In the genomic region with DNA sequence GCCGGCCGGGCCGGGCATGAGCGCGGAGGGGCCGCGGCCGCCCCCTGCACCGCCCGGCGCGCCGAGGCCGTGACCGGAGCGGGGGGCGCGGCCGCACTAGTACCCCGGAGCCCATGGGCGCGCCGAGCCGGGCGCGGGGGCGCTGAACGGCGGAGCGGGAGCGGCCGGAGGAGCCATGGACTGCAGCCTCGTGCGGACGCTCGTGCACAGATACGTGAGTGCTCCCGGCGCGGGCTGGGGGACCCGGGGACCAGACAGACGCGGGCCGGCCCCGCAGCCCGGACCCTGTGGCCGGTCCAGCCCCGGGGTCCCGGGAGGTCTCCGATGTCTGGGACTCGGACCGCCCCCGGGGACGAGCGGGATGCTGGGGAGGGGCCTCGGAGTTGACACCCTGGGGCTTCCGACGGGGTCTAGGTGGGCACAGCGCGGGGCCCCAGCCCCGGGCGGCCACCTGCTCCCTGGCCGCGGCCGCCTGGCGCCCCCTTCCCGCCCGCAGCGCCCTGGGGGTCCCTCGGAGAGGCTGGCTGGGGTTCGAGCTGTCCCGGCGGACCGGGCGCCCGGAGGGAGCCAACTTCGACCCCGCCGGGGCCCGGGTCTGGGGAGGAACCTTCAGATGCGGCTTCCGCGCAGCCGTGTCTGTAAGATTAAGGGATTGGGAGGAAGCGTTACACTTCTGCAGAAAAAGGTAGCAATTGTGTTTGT, we compare ENCODE assay signal across 1 cellular context.
A peak's percentile ranks its signal among the peaks of the same experiment; 100 is the strongest.
TF ChIP-seq lines count a peak whose summit lies in the region.

No MANE protein-coding gene starts in this region.

TF ChIP-seq in WTC11, 78 proteins besides CTCF, POLR2A, EP300 and RAD21 (continued from another document):
- TF ChIP-seq ARID4B (CRISPR knock-in tag; IDR thresholded peaks at IDR 0.05; ENCODE audit: borderline replicate concordance) (0 out of 2 replicates have a peak, but pooled peaks have one; percentile 39), ZNF425 (CRISPR knock-in tag; conservative IDR thresholded peaks at IDR 0.05) (no peak)
- TF ChIP-seq, protein P1, sequence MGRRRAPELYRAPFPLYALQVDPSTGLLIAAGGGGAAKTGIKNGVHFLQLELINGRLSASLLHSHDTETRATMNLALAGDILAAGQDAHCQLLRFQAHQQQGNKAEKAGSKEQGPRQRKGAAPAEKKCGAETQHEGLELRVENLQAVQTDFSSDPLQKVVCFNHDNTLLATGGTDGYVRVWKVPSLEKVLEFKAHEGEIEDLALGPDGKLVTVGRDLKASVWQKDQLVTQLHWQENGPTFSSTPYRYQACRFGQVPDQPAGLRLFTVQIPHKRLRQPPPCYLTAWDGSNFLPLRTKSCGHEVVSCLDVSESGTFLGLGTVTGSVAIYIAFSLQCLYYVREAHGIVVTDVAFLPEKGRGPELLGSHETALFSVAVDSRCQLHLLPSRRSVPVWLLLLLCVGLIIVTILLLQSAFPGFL (CRISPR knock-in tag; IDR thresholded peaks at IDR 0.05; ENCODE audit: borderline replicate concordance), result no peak
- TF ChIP-seq, protein P2, sequence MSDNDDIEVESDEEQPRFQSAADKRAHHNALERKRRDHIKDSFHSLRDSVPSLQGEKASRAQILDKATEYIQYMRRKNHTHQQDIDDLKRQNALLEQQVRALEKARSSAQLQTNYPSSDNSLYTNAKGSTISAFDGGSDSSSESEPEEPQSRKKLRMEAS (CRISPR knock-in tag; IDR thresholded peaks at IDR 0.05), result peak; percentile 15; the same call in 1 of the 2 replicates
